In the genomic region with DNA sequence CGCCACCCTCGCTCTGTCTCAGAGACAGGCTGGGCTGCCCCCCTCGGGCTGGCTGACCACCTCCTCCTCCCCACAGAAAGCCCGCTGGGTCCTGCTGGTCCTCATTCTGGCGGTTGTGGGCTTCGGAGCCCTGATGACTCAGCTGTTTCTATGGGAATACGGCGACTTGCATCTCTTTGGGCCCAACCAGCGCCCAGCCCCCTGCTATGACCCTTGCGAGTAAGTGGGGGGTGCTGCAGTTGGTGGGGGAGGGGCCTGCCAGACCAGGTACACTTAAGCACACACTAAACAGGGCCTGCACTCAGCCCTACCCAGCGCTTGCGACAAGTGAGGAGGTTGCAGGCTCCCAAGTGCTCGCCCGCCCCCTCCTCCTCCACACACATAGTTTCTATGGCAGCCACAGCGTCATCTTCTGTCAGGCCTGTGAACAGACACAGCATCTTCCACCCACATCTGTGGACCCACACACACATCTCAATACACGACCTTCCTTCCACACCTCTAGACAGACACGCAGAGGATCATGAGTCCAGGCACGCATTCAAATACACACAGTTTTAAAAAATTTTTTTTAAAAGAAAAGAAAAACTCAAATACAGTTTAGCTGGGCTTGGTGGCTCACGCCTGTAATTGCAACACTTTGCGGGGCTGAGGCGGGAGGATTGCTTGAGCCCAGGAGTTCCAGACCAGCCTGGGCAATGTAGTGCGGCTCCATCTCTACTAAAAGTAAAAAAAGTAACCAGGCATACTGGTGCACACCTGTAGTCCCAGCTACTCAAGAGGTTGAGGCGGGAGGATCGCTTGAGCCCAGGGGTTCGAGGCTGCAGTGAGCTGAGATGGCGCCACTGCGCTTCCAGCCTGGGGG, we compare ENCODE assay signal across 1 cellular context.
TF ChIP-seq lines count a peak whose summit lies in the region.

No MANE protein-coding gene starts in this region.

TF ChIP-seq in K562, 482 proteins besides CTCF, POLR2A, EP300 and RAD21 (continued from another document):
- TF ChIP-seq, protein P1, sequence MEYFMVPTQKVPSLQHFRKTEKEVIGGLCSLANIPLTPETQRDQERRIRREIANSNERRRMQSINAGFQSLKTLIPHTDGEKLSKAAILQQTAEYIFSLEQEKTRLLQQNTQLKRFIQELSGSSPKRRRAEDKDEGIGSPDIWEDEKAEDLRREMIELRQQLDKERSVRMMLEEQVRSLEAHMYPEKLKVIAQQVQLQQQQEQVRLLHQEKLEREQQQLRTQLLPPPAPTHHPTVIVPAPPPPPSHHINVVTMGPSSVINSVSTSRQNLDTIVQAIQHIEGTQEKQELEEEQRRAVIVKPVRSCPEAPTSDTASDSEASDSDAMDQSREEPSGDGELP (CRISPR knock-in tag; IDR thresholded peaks at IDR 0.05; ENCODE audit: borderline replicate concordance): 0 out of 2 replicates have a peak, but pooled peaks have one; percentile 22
- TF ChIP-seq POLR2G (IDR thresholded peaks at IDR 0.05; ENCODE audit: low read depth, low read length): peak; percentile 48; the same call in 1 of the 2 replicates
- TF ChIP-seq RBM14 (IDR thresholded peaks at IDR 0.05; ENCODE audit: borderline replicate concordance, insufficient read depth, low read depth, low read length): no peak
- TF ChIP-seq SIN3A (IDR thresholded peaks at IDR 0.05; ENCODE audit: borderline replicate concordance in 2 of 2, control insufficient read depth in 1 of 2, low read depth in 2 of 2, low read length in 2 of 2): 0 out of 4 replicates have a peak, but pooled peaks of 1 of the 2 experiments have one; percentile 30
- TF ChIP-seq HOXB6 (CRISPR knock-in tag; IDR thresholded peaks at IDR 0.05; ENCODE audit: borderline replicate concordance): no peak
- TF ChIP-seq RFX1 (IDR thresholded peaks at IDR 0.05): peak; percentile 85
- TF ChIP-seq ZNF444 (CRISPR knock-in tag; IDR thresholded peaks at IDR 0.05): no peak
- TF ChIP-seq ZBTB33 (CRISPR knock-in tag; IDR thresholded peaks at IDR 0.05): peak; percentile 91
- peak; percentile 79 for TF ChIP-seq MAFK (IDR thresholded peaks at IDR 0.05; ENCODE audit: low read length)
- no peak for TF ChIP-seq ZFP36 (IDR thresholded peaks at IDR 0.05; ENCODE audit: low read depth, low read length, partially characterized antibody)
- TF ChIP-seq, protein P2, sequence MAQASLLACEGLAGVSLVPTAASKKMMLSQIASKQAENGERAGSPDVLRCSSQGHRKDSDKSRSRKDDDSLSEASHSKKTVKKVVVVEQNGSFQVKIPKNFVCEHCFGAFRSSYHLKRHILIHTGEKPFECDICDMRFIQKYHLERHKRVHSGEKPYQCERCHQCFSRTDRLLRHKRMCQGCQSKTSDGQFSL (CRISPR knock-in tag; IDR thresholded peaks at IDR 0.05): 0 out of 2 replicates have a peak, but pooled peaks have one; percentile 66
- TF ChIP-seq, protein P2 (tag; IDR thresholded peaks at IDR 0.05): no peak
- TF ChIP-seq CLOCK (CRISPR knock-in tag; IDR thresholded peaks at IDR 0.05; ENCODE audit: borderline replicate concordance): no peak
- 0 out of 4 replicates have a peak, but pooled peaks of 1 of the 2 experiments have one; percentile 22 for TF ChIP-seq KDM4B (IDR thresholded peaks at IDR 0.05; ENCODE audit: borderline replicate concordance in 2 of 2, low read depth in 1 of 2)
- peak; percentile 75 for TF ChIP-seq MAFF (IDR thresholded peaks at IDR 0.05; ENCODE audit: low read length)
- TF ChIP-seq NFATC3 (IDR thresholded peaks at IDR 0.05): no peak
- peak; percentile 38; the same call in 1 of the 2 replicates for TF ChIP-seq XRCC5 (IDR thresholded peaks at IDR 0.05; ENCODE audit: low read depth, low read length)
- TF ChIP-seq RFX5 (IDR thresholded peaks at IDR 0.05; ENCODE audit: low read depth, low read length): peak; percentile 88
- TF ChIP-seq, protein P3, sequence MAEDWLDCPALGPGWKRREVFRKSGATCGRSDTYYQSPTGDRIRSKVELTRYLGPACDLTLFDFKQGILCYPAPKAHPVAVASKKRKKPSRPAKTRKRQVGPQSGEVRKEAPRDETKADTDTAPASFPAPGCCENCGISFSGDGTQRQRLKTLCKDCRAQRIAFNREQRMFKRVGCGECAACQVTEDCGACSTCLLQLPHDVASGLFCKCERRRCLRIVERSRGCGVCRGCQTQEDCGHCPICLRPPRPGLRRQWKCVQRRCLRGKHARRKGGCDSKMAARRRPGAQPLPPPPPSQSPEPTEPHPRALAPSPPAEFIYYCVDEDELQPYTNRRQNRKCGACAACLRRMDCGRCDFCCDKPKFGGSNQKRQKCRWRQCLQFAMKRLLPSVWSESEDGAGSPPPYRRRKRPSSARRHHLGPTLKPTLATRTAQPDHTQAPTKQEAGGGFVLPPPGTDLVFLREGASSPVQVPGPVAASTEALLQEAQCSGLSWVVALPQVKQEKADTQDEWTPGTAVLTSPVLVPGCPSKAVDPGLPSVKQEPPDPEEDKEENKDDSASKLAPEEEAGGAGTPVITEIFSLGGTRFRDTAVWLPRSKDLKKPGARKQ (CRISPR knock-in tag; IDR thresholded peaks at IDR 0.05): no peak
- no peak for TF ChIP-seq HIVEP1 (CRISPR knock-in tag; IDR thresholded peaks at IDR 0.05)
- no peak for TF ChIP-seq ZNF23 (CRISPR knock-in tag; IDR thresholded peaks at IDR 0.05)
- peak; percentile 43; the same call in 1 of the 2 replicates for TF ChIP-seq ATF3 (IDR thresholded peaks at IDR 0.05)
- no peak for TF ChIP-seq ATF3 (CRISPR knock-in tag; conservative IDR thresholded peaks at IDR 0.05)
- TF ChIP-seq, protein P4, sequence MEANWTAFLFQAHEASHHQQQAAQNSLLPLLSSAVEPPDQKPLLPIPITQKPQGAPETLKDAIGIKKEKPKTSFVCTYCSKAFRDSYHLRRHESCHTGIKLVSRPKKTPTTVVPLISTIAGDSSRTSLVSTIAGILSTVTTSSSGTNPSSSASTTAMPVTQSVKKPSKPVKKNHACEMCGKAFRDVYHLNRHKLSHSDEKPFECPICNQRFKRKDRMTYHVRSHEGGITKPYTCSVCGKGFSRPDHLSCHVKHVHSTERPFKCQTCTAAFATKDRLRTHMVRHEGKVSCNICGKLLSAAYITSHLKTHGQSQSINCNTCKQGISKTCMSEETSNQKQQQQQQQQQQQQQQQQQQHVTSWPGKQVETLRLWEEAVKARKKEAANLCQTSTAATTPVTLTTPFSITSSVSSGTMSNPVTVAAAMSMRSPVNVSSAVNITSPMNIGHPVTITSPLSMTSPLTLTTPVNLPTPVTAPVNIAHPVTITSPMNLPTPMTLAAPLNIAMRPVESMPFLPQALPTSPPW (CRISPR knock-in tag; IDR thresholded peaks at IDR 0.05): peak; percentile 60
